23 cellular contexts compared by ENCODE assay signal in the genomic region with DNA sequence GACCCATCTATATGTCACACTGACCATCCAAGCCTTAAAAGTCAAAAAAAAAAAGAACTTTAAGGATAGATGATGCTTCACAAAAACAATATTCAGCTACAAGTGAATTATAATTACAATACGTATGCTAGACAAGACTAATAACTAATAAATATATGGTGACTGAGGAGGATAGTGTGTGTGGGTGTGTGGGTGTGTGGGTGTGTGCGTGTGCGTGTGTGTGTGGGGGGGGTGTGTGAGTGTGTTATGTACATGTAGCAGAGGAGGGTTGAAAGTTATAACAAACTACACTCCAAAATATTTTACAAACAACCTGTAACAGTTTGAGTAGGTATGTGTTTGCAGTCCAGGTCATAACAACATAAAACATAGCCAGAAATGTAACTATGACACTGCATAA.
DNase-seq lines count a peak whose midpoint lies in the region; ATAC-seq and TF ChIP-seq lines count a peak whose summit lies in the region.
"Had no signal": no experiment of that assay in that cellular context is flagged by ENCODE, and none has a peak within 500 bp of the region (broad histone marks: within the 10 kb centered on the region; RNA-seq: fewer than 3 reads in every experiment).

No MANE protein-coding gene starts in this region.

- no peak overlapping the region for H3K9ac ChIP-seq in neural progenitor cell

- H3K79me2 ChIP-seq in neural progenitor cell (ENCODE audit: low read depth), result no peaks in the 10 kb centered on the region

- no peak for TF ChIP-seq CTCF in neural progenitor cell (IDR thresholded peaks at IDR 0.05)
- TF ChIP-seq CTCF in GM20000 (IDR thresholded peaks at IDR 0.05; ENCODE audit: extremely low read depth, missing control alignments), result no peak

- no peaks in the 10 kb centered on the region for H3K36me3 ChIP-seq in neural progenitor cell
- H3K36me3 ChIP-seq: BE2C had no signal

- no peaks in the 10 kb centered on the region for H3K27me3 Mint-ChIP-seq in neural progenitor cell (ENCODE audit: insufficient read depth, low read depth)
- H3K27me3 Mint-ChIP-seq: IgD-negative memory B cell had no signal

- H3K4me2 ChIP-seq in neural progenitor cell, result no peak overlapping the region
- H3K4me2 ChIP-seq: GM23338 had no signal

- no peak overlapping the region for H3K4me3 Mint-ChIP-seq in neural progenitor cell
- H3K4me3 Mint-ChIP-seq: CD4-positive, CD25-positive, alpha-beta regulatory T cell; CD8-positive, alpha-beta memory T cell; GM23338; HFFc6; IgD-negative memory B cell had no signal

- H3K4me1 Mint-ChIP-seq in neural progenitor cell, result no peaks in the 10 kb centered on the region
- H3K4me1 Mint-ChIP-seq: CD4-positive, CD25-positive, alpha-beta regulatory T cell; CD8-positive, alpha-beta memory T cell; GM23338 had no signal

- no peaks in the 10 kb centered on the region for H3K36me3 Mint-ChIP-seq in neural progenitor cell
- H3K36me3 Mint-ChIP-seq: CD4-positive, CD25-positive, alpha-beta regulatory T cell; IgD-negative memory B cell had no signal

- H3K9me3 Mint-ChIP-seq in neural progenitor cell, result peaks cover 9% of the 10 kb centered on the region
- H3K9me3 Mint-ChIP-seq: HFFc6 had no signal

- H3K27ac Mint-ChIP-seq in neural progenitor cell, result no peak overlapping the region
- H3K27ac Mint-ChIP-seq: CD4-positive, CD25-positive, alpha-beta regulatory T cell; CD8-positive, alpha-beta memory T cell; GM23338; HFFc6; IgD-negative memory B cell had no signal

- H3K4me1 ChIP-seq in neural progenitor cell, result no peaks in the 10 kb centered on the region
- H3K4me1 ChIP-seq: BE2C had no signal

- H3K27ac ChIP-seq in neural progenitor cell, result no peak overlapping the region
- H3K27ac ChIP-seq: HL-60 had no signal

- DNase-seq in HT-29 (ENCODE audit: low spot score) (peak; percentile 6), astrocyte of the hippocampus (ENCODE audit: low read depth, low spot score) (peak; percentile 12), neural progenitor cell (ENCODE audit: low spot score) (no peak), GM20000 (ENCODE audit: low spot score) (no peak), nucleus accumbens (lab: John Stamatoyannopoulos, UW) (no peak)
- DNase-seq: ACHN; BE2C; C1 segment of cervical spinal cord; CD4-positive, CD25-positive, alpha-beta regulatory T cell; CD8-positive, alpha-beta memory T cell; COR-L47; DMS 273 treated with DMSO at 0.1 percent for 48 hours; DMS53; DND-41; EL; HCEC 1CT; HFFc6; KG1 had no signal

- H2AFZ ChIP-seq in neural progenitor cell (replicated peaks), result peak overlapping the region; percentile 40

- no peaks in the 10 kb centered on the region for H3K9me3 ChIP-seq in neural progenitor cell (ENCODE audit: low read depth)
- H3K9me3 ChIP-seq: BE2C had no signal

- no peak overlapping the region for H3K4me3 ChIP-seq in neural progenitor cell
- H3K4me3 ChIP-seq: GM23338 had no signal

- no peaks in the 10 kb centered on the region for H4K20me1 ChIP-seq in neural progenitor cell (ENCODE audit: low read depth)

- H3K27me3 ChIP-seq in neural progenitor cell, result no peaks in the 10 kb centered on the region
- H3K27me3 ChIP-seq: BE2C had no signal

- ATAC-seq in HG03097 (IDR thresholded peaks at IDR 0.05; ENCODE audit: low FRiP score, unreplicated experiment), result no peak
- ATAC-seq: GM23338, HepG2 had no signal

- H3F3A ChIP-seq in neural progenitor cell (ENCODE audit: low read depth), result no peaks in the 10 kb centered on the region

Comparison
In these comparisons a context has a peak if more than half of its experiments do, and no peak if none do; other contexts are left out.
1. DNase-seq: peak in HT-29 (single experiment) and astrocyte of the hippocampus (single experiment); none in neural progenitor cell (single experiment), GM20000 (single experiment) and nucleus accumbens (0 of 56).